ENCODE assay signal across 11 cellular contexts in the genomic region with DNA sequence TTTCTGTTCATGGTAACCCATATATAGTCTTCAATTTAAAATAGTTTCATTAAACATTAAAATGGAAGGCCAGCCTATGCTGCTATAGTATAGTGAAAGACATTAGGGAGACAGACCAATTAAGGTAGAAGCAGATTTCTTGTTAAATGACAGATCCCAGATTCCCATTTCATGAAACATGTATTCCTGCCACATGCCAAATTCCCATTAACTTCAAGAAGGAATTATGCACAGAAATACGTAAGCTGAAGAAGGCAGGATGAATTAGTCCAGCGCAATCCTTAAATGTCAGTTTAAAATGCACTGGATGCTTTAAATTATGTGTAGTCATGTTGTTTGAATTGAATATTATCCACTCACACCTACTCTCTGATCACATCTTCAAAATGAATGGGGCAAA.
"Had no signal": no experiment of that assay in that cellular context is flagged by ENCODE, and none has a peak within 500 bp of the region (broad histone marks: within the 10 kb centered on the region; RNA-seq: fewer than 3 reads in every experiment).

No MANE protein-coding gene starts in this region.

- H3K4me2 ChIP-seq: GM23338 had no signal

- H3K9ac ChIP-seq: GM23248 had no signal

- H3K27ac ChIP-seq: GM23248 had no signal

- H3K4me1 Mint-ChIP-seq: GM23338, H9 had no signal

- ATAC-seq: GM23338, HCT116 had no signal

- FAIRE-seq: H1, H54 had no signal

- H3K4me3 Mint-ChIP-seq: GM23338, H9, HFFc6 had no signal

- H3K27ac Mint-ChIP-seq: GM23338, H9, HFFc6 had no signal

- H3K9me3 Mint-ChIP-seq: GM23338, HFFc6 had no signal

- H2AFZ ChIP-seq: GM23248, GM23338 had no signal

- H3K36me3 ChIP-seq: HAP-1 had no signal

- H3K4me1 ChIP-seq: HAP-1 had no signal

- H3K9me3 ChIP-seq: HAP-1 had no signal

- H3K4me3 ChIP-seq: GM23248, GM23338, HAP-1 had no signal

- DNase-seq: GM23248, GOT3, H7, H9, HCEC 1CT, HFFc6 had no signal
